8 cellular contexts compared by ENCODE assay signal in genomic region chr12:98515368-98516183, GRCh38. TPM values are rescaled to one million over a fixed set of nuclear protein-coding genes. Genes with fewer than 3 reads are reported as not detected.
DNase-seq lines count a peak whose midpoint lies in the region; ATAC-seq and TF ChIP-seq lines count a peak whose summit lies in the region.

Gene TMPO (plus strand): TSS chr12:98515590. CDS start chr12:98515868, 278 bp downstream.

- H3K9ac ChIP-seq in colonic mucosa (ENCODE audit: low read depth in 2 of 2, low read length in 2 of 2), result peak within 1 kb of the TSS; percentile 90 to 98

- no peaks in the 10 kb centered on the region for H3K27me3 Mint-ChIP-seq in activated CD4-positive, alpha-beta T cell treated with anti-CD3 and anti-CD28 coated beads, Interleukin-2, amount 10 ng/mL, durations not matched to agents 24 days and 14 days

- no peaks in the 10 kb centered on the region for H3K27me3 ChIP-seq in colonic mucosa

- no peak for TF ChIP-seq CTCF in colonic mucosa (IDR thresholded peaks at IDR 0.05)

- H3K4me3 ChIP-seq in colonic mucosa, result peak within 1 kb of the TSS; percentile 93

- intact Hi-C loops in activated CD4-positive, alpha-beta T cell treated with anti-CD3 and anti-CD28 coated beads, Interleukin-2, amount 10 ng/mL, durations not matched to agents 24 days and 14 days (cut with micrococcal nuclease), result loop anchor here (1.0 to 5.0 kb wide), 8 partner anchors 12 to 227 kb away; partner anchors contain the start of genes IKBIP and SLC25A3
- intact Hi-C loops in colonic mucosa (cut with DNase I) (loop anchor here (5.0 kb wide), 1 partner anchor 93 kb away; no protein-coding TSS in a partner anchor), left colon (cut with DNase I, micrococcal nuclease) (loop anchor here in 1 of 2 donors (10.0 kb wide), 1 partner anchor 91 kb away; no protein-coding TSS in a partner anchor)

- H3K9me3 Mint-ChIP-seq in activated CD4-positive, alpha-beta T cell treated with anti-CD3 and anti-CD28 coated beads, Interleukin-2, amount 10 ng/mL, durations not matched to agents 24 days and 14 days, result no peaks in the 10 kb centered on the region

- H3K27ac Mint-ChIP-seq in activated CD4-positive, alpha-beta T cell treated with anti-CD3 and anti-CD28 coated beads, Interleukin-2, amount 10 ng/mL, durations not matched to agents 24 days and 14 days, result peak within 1 kb of the TSS; percentile 99

- peak; percentile 34 to 94 (median 84) for DNase-seq in C1 segment of cervical spinal cord (lab: John Stamatoyannopoulos, UW)
- peak; percentile 97 for DNase-seq in NCI-H69 (lab: John Stamatoyannopoulos, UW)
- peak; percentile 99 for DNase-seq in activated CD4-positive, alpha-beta T cell treated with anti-CD3 and anti-CD28 coated beads, Interleukin-2, amount 10 ng/mL, durations not matched to agents 24 days and 14 days
- peak; percentile 94 for DNase-seq in colonic mucosa
- peak; percentile 85 to 92 for DNase-seq in left colon
- DNase-seq in stimulated activated CD4-positive, alpha-beta T cell treated with anti-CD3 and anti-CD28 coated beads, Interleukin-1b, Interleukin-23, amount 100 ng/mL, for 4 hours (ENCODE audit: low read depth in 2 of 2), result peak; percentile 92 to 95

- peak; percentile 71 for ATAC-seq in GM19372 (IDR thresholded peaks at IDR 0.05; ENCODE audit: low read depth, unreplicated experiment)
- peak; percentile 80 for ATAC-seq in HG03521 (IDR thresholded peaks at IDR 0.05; ENCODE audit: unreplicated experiment)
- peak; percentile 97 for ATAC-seq in left colon

- H3K36me3 ChIP-seq in colonic mucosa, result no peaks in the 10 kb centered on the region

- peaks cover 4% of the 10 kb centered on the region for H3K4me1 ChIP-seq in colonic mucosa

- H3K4me1 Mint-ChIP-seq in activated CD4-positive, alpha-beta T cell treated with anti-CD3 and anti-CD28 coated beads, Interleukin-2, amount 10 ng/mL, durations not matched to agents 24 days and 14 days, result peaks cover 30% of the 10 kb centered on the region

- no peaks in the 10 kb centered on the region for H3K9me3 ChIP-seq in colonic mucosa

- peak within 1 kb of the TSS; percentile 89 for H3K27ac ChIP-seq in colonic mucosa

- H3K36me3 Mint-ChIP-seq in activated CD4-positive, alpha-beta T cell treated with anti-CD3 and anti-CD28 coated beads, Interleukin-2, amount 10 ng/mL, durations not matched to agents 24 days and 14 days (ENCODE audit: low read depth), result peaks cover 42% of the 10 kb centered on the region

- H3K4me3 Mint-ChIP-seq in activated CD4-positive, alpha-beta T cell treated with anti-CD3 and anti-CD28 coated beads, Interleukin-2, amount 10 ng/mL, durations not matched to agents 24 days and 14 days, result peak within 1 kb of the TSS; percentile 97

RNA-seq across cellular contexts. Expression of gene TMPO, which starts in this region (rescaled TPM):
- total RNA-seq in activated CD4-positive, alpha-beta T cell treated with anti-CD3 and anti-CD28 coated beads, Interleukin-2, amount 10 ng/mL, durations not matched to agents 24 days and 14 days, result 326 and 353 TPM in 2 replicates
- total RNA-seq in colonic mucosa, result 100 to 1,000 TPM in 1 of 2 donors, 10 to 100 TPM in 1; 80.0 to 202 TPM
- total RNA-seq in left colon, result 10 to 100 TPM; 63.3 to 70.7 TPM

Comparison
In these comparisons a context has a peak if more than half of its experiments do, and no peak if none do; other contexts are left out.
1. Peak in every context shown above with its lines: DNase-seq, ATAC-seq, H3K4me3 ChIP-seq and H3K27ac ChIP-seq.